ENCODE assay signal across 26 cellular contexts in the genomic region with DNA sequence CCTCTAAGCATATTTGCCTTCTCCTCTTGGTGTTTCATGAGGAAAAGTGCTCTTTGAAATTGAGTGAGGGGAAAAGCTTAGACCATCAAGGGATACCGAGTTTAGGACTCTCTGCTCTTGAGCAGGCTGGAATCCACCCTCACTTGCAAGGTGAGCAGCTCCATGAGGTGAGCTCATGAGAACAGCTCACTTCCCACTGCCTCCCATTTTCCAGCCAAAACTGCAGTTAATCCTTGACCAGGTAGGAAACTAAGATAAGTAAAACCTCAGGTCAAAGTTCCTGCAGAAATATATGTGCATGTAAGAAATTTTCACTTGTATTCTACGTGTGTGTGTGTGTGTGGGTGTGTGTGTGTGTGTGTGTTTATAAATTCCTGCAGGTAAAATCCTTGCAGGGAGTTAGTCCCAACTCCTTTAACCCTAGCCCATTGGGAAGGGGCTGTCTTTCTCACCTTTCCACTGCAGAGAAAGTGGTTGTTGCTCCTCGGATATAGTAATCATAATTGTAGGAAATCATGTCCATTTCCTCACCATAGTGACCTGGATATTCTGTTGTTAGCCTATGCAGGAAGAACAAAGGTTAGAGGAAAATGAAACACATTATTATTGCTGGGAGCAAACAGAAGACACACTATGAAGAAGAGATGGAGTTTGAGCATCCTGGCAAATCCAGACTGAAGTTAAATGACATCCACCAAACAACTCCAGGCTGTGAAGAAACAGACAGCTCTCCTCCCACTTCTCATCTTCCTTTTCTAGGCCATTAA. TPM values are rescaled to one million over a fixed set of nuclear protein-coding genes. Genes with fewer than 3 reads are reported as not detected.
A peak's percentile ranks its signal among the peaks of the same experiment; 100 is the strongest.
DNase-seq lines count a peak whose midpoint lies in the region; ATAC-seq, FAIRE-seq and TF ChIP-seq lines count a peak whose summit lies in the region.
"Had no signal": no experiment of that assay in that cellular context is flagged by ENCODE, and none has a peak within 500 bp of the region (broad histone marks: within the 10 kb centered on the region; RNA-seq: fewer than 3 reads in every experiment).

No MANE protein-coding gene starts in this region.

- no peaks in the 10 kb centered on the region for H3K27me3 Mint-ChIP-seq in Calu3 (ENCODE audit: unreplicated experiment)

- intact Hi-C loops in Calu3 (cut with micrococcal nuclease; ENCODE audit: unreplicated experiment): no loop called here
- intact Hi-C loops in body of pancreas (cut with DNase I): no loop called here
- intact Hi-C loops in left colon (cut with DNase I, micrococcal nuclease): no loop called here
- intact Hi-C loops in pancreas (cut with DNase I): no loop called here

- DNase-seq in Calu3 (no peak), body of pancreas (peak; percentile 33 to 60 (median 50)), left colon (no peak), pancreas (peak in 2 of 6 donors; percentile 32 to 43), hepatic stellate cell (ENCODE audit: low spot score) (no peak), HTR-8/SVneo (ENCODE audit: insufficient read length, low spot score) (no peak)
- DNase-seq: 8988T; ACHN; AML-193; BE2C; CD4-positive, alpha-beta T cell; CD8-positive, alpha-beta memory T cell; DMS53; DMS79 treated with DMSO at 0.1 percent for 48 hours; GF-D8; H9 had no signal

- peaks cover 68% of the 10 kb centered on the region for H3K4me1 Mint-ChIP-seq in Calu3 (ENCODE audit: low read depth, unreplicated experiment)
- H3K4me1 Mint-ChIP-seq: CD14-positive monocyte; CD8-positive, alpha-beta memory T cell had no signal

- TF ChIP-seq CTCF in Calu3 (IDR thresholded peaks at IDR 0.05; ENCODE audit: unreplicated experiment) (no peak), body of pancreas (IDR thresholded peaks at IDR 0.05) (no peak), pancreas (IDR thresholded peaks at IDR 0.05) (no peak)

- 19 to 40% methylated on average over 3 of the region's 3 CpGs for WGBS in body of pancreas, 2 donors
- 33 to 38% methylated on average over 3 of the region's 3 CpGs for WGBS in pancreas, 2 donors

- no peak overlapping the region for H3K4me3 Mint-ChIP-seq in Calu3 (ENCODE audit: low read depth, unreplicated experiment)
- H3K4me3 Mint-ChIP-seq: CD14-positive monocyte; CD4-positive, alpha-beta T cell; CD8-positive, alpha-beta memory T cell; H9 had no signal

- H3K36me3 ChIP-seq in body of pancreas (replicated peaks in 1 of 2; ENCODE audit: insufficient read depth in 1 of 2, low read depth in 2 of 2) (no peaks in the 10 kb centered on the region), pancreas (no peaks in the 10 kb centered on the region)
- H3K36me3 ChIP-seq: BE2C; BLaER1 treated with 17β-estradiol and CSF1 and Interleukin-3, amounts not matched to agents 10 nM and 100 nM had no signal

- FAIRE-seq in pancreas (lab: Jason Lieb, UNC): no peak
- FAIRE-seq in HTR-8/SVneo (lab: Jason Lieb, UNC): no peak
- FAIRE-seq: A549, GM12891, GM18507, GM19239 had no signal

- no peak for TF ChIP-seq POLR2A in body of pancreas (IDR thresholded peaks at IDR 0.05)

- no peak overlapping the region for H3K4me3 ChIP-seq in body of pancreas
- H3K4me3 ChIP-seq in pancreas: no peak overlapping the region
- H3K4me3 ChIP-seq: A549; BLaER1 treated with 17β-estradiol and CSF1 and Interleukin-3, amounts not matched to agents 10 nM and 100 nM had no signal

- no TSS peak for BruUV-seq in Calu3 (replicated peaks; lab: Mats Ljungman, UMichigan)

- peaks cover 2% of the 10 kb centered on the region for H3K9me3 Mint-ChIP-seq in Calu3 (ENCODE audit: low read depth, unreplicated experiment)
- H3K9me3 Mint-ChIP-seq: CD4-positive, alpha-beta T cell; CD8-positive, alpha-beta memory T cell; H9 had no signal

- CTCF ChIA-PET in Calu3 (lab: Charles Lee): interaction anchor here (1.2 kb wide), 1 partner anchor 11 kb away, joined by 5 read pairs; no protein-coding TSS in a partner anchor

- H3K36me3 Mint-ChIP-seq in Calu3 (ENCODE audit: insufficient read depth, unreplicated experiment): no peaks in the 10 kb centered on the region
- H3K36me3 Mint-ChIP-seq: CD14-positive monocyte; CD8-positive, alpha-beta memory T cell had no signal

- no peaks in the 10 kb centered on the region for H3K9me3 ChIP-seq in body of pancreas
- H3K9me3 ChIP-seq in pancreas: no peaks in the 10 kb centered on the region
- H3K9me3 ChIP-seq: A549; BE2C; BLaER1 treated with 17β-estradiol and CSF1 and Interleukin-3, amounts not matched to agents 10 nM and 100 nM had no signal

- peak overlapping the region in 3 of 4 donors; percentile 44 to 61 (median 55) for H3K27ac ChIP-seq in body of pancreas
- peak overlapping the region in 2 of 4 donors; percentile 43 to 67 for H3K27ac ChIP-seq in pancreas
- H3K27ac ChIP-seq: A549; BLaER1 treated with 17β-estradiol and CSF1 and Interleukin-3, amounts not matched to agents 10 nM and 100 nM had no signal

- H3K4me1 ChIP-seq in body of pancreas: peaks cover 26% of the 10 kb centered on the region
- peaks cover 4 to 28% (median 16%) of the 10 kb centered on the region in 3 donors for H3K4me1 ChIP-seq in pancreas
- H3K4me1 ChIP-seq: A549; BLaER1 treated with 17β-estradiol and CSF1 and Interleukin-3, amounts not matched to agents 10 nM and 100 nM had no signal

- H3K27ac Mint-ChIP-seq in Calu3 (ENCODE audit: unreplicated experiment): peak overlapping the region; percentile 43
- H3K27ac Mint-ChIP-seq: CD14-positive monocyte; CD4-positive, alpha-beta T cell; H9 had no signal

- H3K27me3 ChIP-seq in body of pancreas (no peaks in the 10 kb centered on the region), pancreas (no peaks in the 10 kb centered on the region)
- H3K27me3 ChIP-seq: BE2C; BLaER1 treated with 17β-estradiol and CSF1 and Interleukin-3, amounts not matched to agents 10 nM and 100 nM had no signal

- ATAC-seq in body of pancreas (peak; percentile 76), left colon (peak; percentile 86), pancreas (peak; percentile 64 to 95 (median 90)), GM19455 (IDR thresholded peaks at IDR 0.05; ENCODE audit: unreplicated experiment) (no peak), GM18858 (IDR thresholded peaks at IDR 0.05; ENCODE audit: unreplicated experiment) (no peak)
- ATAC-seq: A549, HCT116 had no signal

RNA-seq across cellular contexts. Expression of gene DPT, which starts 28.3 kb away (rescaled TPM):
- total RNA-seq in Calu3 (2022) (not detected in 2 replicates), body of pancreas (10 to 100 TPM; 25.4 to 57.1 TPM), left colon (10 to 100 TPM; 11.1 to 30.9 TPM), pancreas (10 to 100 TPM in 1 of 6 donors, 1 to 10 TPM in 5; 3.4 to 14.1 (median 5.8) TPM)
- 10 to 100 TPM; 13.4 to 16.2 TPM for polyA plus RNA-seq in pancreas
- total RNA-seq: CD4-positive, alpha-beta T cell; CD8-positive, alpha-beta memory T cell; G401; H9 had no signal
- polyA plus RNA-seq: A549; CD14-positive monocyte; CD8-positive, alpha-beta memory T cell had no signal

Comparison
In these comparisons a context has a peak if more than half of its experiments do, and no peak if none do; other contexts are left out.
1. DNase-seq: peak in body of pancreas (4 of 4); none in Calu3 (single experiment), left colon (0 of 2), hepatic stellate cell (single experiment) and HTR-8/SVneo (single experiment).
2. ATAC-seq: peak in body of pancreas (single experiment), left colon (single experiment) and pancreas (4 of 4); none in GM19455 (single experiment) and GM18858 (single experiment).